ENCODE assay signal across 1 cellular context in genomic region chr14:54133896-54134295, GRCh38.
TF ChIP-seq lines count a peak whose summit lies in the region.

No MANE protein-coding gene starts in this region.

TF ChIP-seq in HepG2, 621 proteins besides CTCF, POLR2A, EP300 and RAD21 (continued from another document and continues in another):
- TF ChIP-seq ZNF83 (CRISPR knock-in tag; IDR thresholded peaks at IDR 0.05; ENCODE audit: borderline replicate concordance) (no peak), ARNT2 (CRISPR knock-in tag; IDR thresholded peaks at IDR 0.05; ENCODE audit: low read depth) (no peak), ZNF576 (CRISPR knock-in tag; IDR thresholded peaks at IDR 0.05) (no peak), ZNF597 (CRISPR knock-in tag; IDR thresholded peaks at IDR 0.05) (no peak), ARNT (IDR thresholded peaks at IDR 0.05) (no peak), TFDP2 (CRISPR knock-in tag; IDR thresholded peaks at IDR 0.05) (peak; percentile 61; the same call in 1 of the 2 replicates), ZKSCAN5 (CRISPR knock-in tag; IDR thresholded peaks at IDR 0.05) (peak; percentile 76; the same call in 1 of the 2 replicates), NCOR1 (IDR thresholded peaks at IDR 0.05; ENCODE audit: borderline replicate concordance, low read length) (peak; percentile 89), FLYWCH1 (CRISPR knock-in tag; IDR thresholded peaks at IDR 0.05) (no peak), UBTF (CRISPR knock-in tag; IDR thresholded peaks at IDR 0.05) (no peak), ZNF468 (CRISPR knock-in tag; IDR thresholded peaks at IDR 0.05) (no peak), KDM2A (CRISPR knock-in tag; IDR thresholded peaks at IDR 0.05; ENCODE audit: borderline replicate concordance, low read depth) (no peak), NFAT5 (CRISPR knock-in tag; IDR thresholded peaks at IDR 0.05) (no peak), NCOA5 (CRISPR knock-in tag; IDR thresholded peaks at IDR 0.05) (no peak), CBX5 (CRISPR knock-in tag; IDR thresholded peaks at IDR 0.05; ENCODE audit: borderline replicate concordance) (peak; percentile 96), ZFAT (CRISPR knock-in tag; conservative IDR thresholded peaks at IDR 0.05) (peak; percentile 95), CREBL2 (CRISPR knock-in tag; IDR thresholded peaks at IDR 0.05; ENCODE audit: borderline replicate concordance) (no peak), RFX5 (IDR thresholded peaks at IDR 0.05; ENCODE audit: low read depth, low read length) (no peak), DBP (CRISPR knock-in tag; IDR thresholded peaks at IDR 0.05; ENCODE audit: not compliant biosample characterization) (no peak), HNRNPH1 (optimal IDR thresholded peaks at IDR 0.05; ENCODE audit: low read depth, low read length) (no peak), ZNF784 (CRISPR knock-in tag; IDR thresholded peaks at IDR 0.05; ENCODE audit: borderline replicate concordance) (peak; percentile 45; the same call in 1 of the 2 replicates), ZNF841 (CRISPR knock-in tag; IDR thresholded peaks at IDR 0.05; ENCODE audit: borderline replicate concordance) (no peak), ZNF121 (CRISPR knock-in tag; IDR thresholded peaks at IDR 0.05) (no peak), FOSL2 (CRISPR knock-in tag; IDR thresholded peaks at IDR 0.05) (peak; percentile 96), SNAI1 (CRISPR knock-in tag; IDR thresholded peaks at IDR 0.05; ENCODE audit: borderline replicate concordance) (no peak), PHF8 (CRISPR knock-in tag; IDR thresholded peaks at IDR 0.05) (no peak), ZNF704 (CRISPR knock-in tag; IDR thresholded peaks at IDR 0.05; ENCODE audit: borderline replicate concordance) (no peak), HIVEP1 (CRISPR knock-in tag; IDR thresholded peaks at IDR 0.05) (no peak), IRF1 (CRISPR knock-in tag; IDR thresholded peaks at IDR 0.05; ENCODE audit: low read depth) (no peak), ZZZ3 (CRISPR knock-in tag; IDR thresholded peaks at IDR 0.05; ENCODE audit: borderline replicate concordance) (no peak), ZXDC (CRISPR knock-in tag; IDR thresholded peaks at IDR 0.05) (no peak), ARID4A (CRISPR knock-in tag; IDR thresholded peaks at IDR 0.05; ENCODE audit: borderline replicate concordance) (peak; percentile 69; the same call in 1 of the 2 replicates), SP5 (CRISPR knock-in tag; IDR thresholded peaks at IDR 0.05; ENCODE audit: borderline replicate concordance, low read depth) (peak; percentile 49; the same call in 1 of the 2 replicates), SRY (CRISPR knock-in tag; IDR thresholded peaks at IDR 0.05) (no peak; the same call in 1 of the 2 replicates), KAT2B (IDR thresholded peaks at IDR 0.05; ENCODE audit: borderline replicate concordance, low read depth, low read length) (no peak), KDM3A (CRISPR knock-in tag; IDR thresholded peaks at IDR 0.05; ENCODE audit: low read depth) (peak; percentile 61; the same call in 1 of the 2 replicates)
